In the genomic region with DNA sequence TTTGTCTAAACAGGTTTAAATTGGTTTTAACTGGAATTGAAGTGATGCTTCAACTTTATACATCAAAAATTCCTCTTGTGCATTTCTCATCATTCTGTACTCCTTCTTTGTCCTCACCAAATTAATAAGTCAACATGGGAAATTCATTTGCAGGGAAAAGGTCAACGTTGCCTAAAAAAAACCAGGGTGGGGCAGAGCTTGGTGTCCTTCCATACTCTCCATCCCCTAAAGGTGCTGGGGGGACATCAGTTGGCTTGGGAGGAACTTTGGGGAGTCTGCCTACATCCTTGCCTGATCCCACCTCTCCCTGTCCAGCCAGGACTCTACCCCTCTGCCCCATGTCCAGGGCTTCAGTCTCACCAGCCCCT, we compare ENCODE assay signal across 9 cellular contexts. TPM values are rescaled to one million over a fixed set of nuclear protein-coding genes. Genes with fewer than 3 reads are reported as not detected.
"Had no signal": no experiment of that assay in that cellular context is flagged by ENCODE, and none has a peak within 500 bp of the region (broad histone marks: within the 10 kb centered on the region; RNA-seq: fewer than 3 reads in every experiment).

No MANE protein-coding gene starts in this region.

- H3K27ac Mint-ChIP-seq: GM23338, H9, IgD-negative memory B cell had no signal

- H3K4me3 Mint-ChIP-seq: GM23338, H9, IgD-negative memory B cell had no signal

- H3K27ac ChIP-seq: HL-60 had no signal

- ATAC-seq: GM23338, HepG2 had no signal

- FAIRE-seq: HepG2 had no signal

- H2AFZ ChIP-seq: GM23338 had no signal

- H3K4me1 Mint-ChIP-seq: GM23338, H9, IgD-negative memory B cell had no signal

- DNase-seq: H9, HCEC 1CT, KG1 had no signal

- H3K4me3 ChIP-seq: GM23338 had no signal

- H3K4me2 ChIP-seq: GM23338 had no signal

- H3K36me3 Mint-ChIP-seq: IgD-negative memory B cell had no signal

RNA-seq across cellular contexts. Expression of a gene that starts 34.1 kb away (rescaled TPM):
- total RNA-seq: GM23338, H4, H9, HT1080 had no signal
- polyA plus RNA-seq: GM23338, IgD-negative memory B cell had no signal
